Comparison of ENCODE assay signal across 8 cellular contexts in the genomic region with DNA sequence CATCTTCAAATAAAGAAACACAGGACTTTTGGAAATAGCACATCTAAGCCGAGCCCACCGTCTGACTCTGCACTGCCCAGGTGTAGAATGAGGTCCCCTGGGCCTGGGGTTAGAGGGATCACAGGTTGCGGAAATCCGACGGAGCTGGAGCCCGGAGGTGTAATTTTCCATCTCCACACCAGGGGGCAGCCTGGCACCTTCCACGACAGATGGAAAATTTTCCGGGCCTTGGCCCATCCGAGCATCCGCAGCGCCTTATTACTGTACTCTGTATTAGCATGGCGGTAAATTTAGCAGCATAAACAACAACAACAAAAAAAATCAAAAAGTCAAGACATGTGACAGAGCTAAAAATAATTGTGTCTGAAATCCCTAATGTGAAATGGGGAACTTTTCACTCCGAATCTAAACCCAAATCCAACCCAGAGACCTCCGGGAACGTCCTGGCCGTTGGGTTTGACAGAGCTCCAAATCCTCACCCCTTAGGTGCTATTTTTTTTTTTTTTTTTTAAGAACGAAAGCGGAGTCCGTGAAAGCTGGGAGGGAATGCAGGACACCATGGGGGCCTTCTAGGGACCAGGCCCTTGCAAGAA.
DNase-seq lines count a peak whose midpoint lies in the region; TF ChIP-seq lines count a peak whose summit lies in the region.

No MANE protein-coding gene starts in this region.

- H3F3A ChIP-seq in PC-9 (ENCODE audit: insufficient read depth, low read depth): no peaks in the 10 kb centered on the region

- no peak overlapping the region for H3K4me3 Mint-ChIP-seq in activated T-helper 1 cell treated with anti-CD3 and anti-CD28 coated beads, Interleukin-12 subunit alpha, Interleukin-12 subunit beta, Interleukin-2, Interleukin-4 antibody, amounts not matched to agents 30 ng/mL and 10 ng/mL and 1 ng/mL, durations not matched to agents 14 hours and 24 hours and 36 hours

- 29% methylated on average over 19 of the region's 19 CpGs for WGBS in thyroid gland, 2 donors

- H3K4me1 ChIP-seq in PC-9 (replicated peaks; ENCODE audit: insufficient read depth) (no peaks in the 10 kb centered on the region), thyroid gland (no peaks in the 10 kb centered on the region)

- TF ChIP-seq POLR2A in thyroid gland (IDR thresholded peaks at IDR 0.05): no peak

- H4K20me1 ChIP-seq in PC-9 (ENCODE audit: insufficient read depth): no peaks in the 10 kb centered on the region

- peaks cover 12% of the 10 kb centered on the region for H3K4me1 Mint-ChIP-seq in activated T-helper 1 cell treated with anti-CD3 and anti-CD28 coated beads, Interleukin-12 subunit alpha, Interleukin-12 subunit beta, Interleukin-2, Interleukin-4 antibody, amounts not matched to agents 30 ng/mL and 10 ng/mL and 1 ng/mL, durations not matched to agents 14 hours and 24 hours and 36 hours (ENCODE audit: low read depth)

- no peaks in the 10 kb centered on the region for H3K36me3 Mint-ChIP-seq in activated T-helper 1 cell treated with anti-CD3 and anti-CD28 coated beads, Interleukin-12 subunit alpha, Interleukin-12 subunit beta, Interleukin-2, Interleukin-4 antibody, amounts not matched to agents 30 ng/mL and 10 ng/mL and 1 ng/mL, durations not matched to agents 14 hours and 24 hours and 36 hours (ENCODE audit: low read depth)

- no peaks in the 10 kb centered on the region for H3K9me2 ChIP-seq in PC-9 (ENCODE audit: insufficient read depth)

- no peaks in the 10 kb centered on the region for H3K9me3 Mint-ChIP-seq in activated T-helper 1 cell treated with anti-CD3 and anti-CD28 coated beads, Interleukin-12 subunit alpha, Interleukin-12 subunit beta, Interleukin-2, Interleukin-4 antibody, amounts not matched to agents 30 ng/mL and 10 ng/mL and 1 ng/mL, durations not matched to agents 14 hours and 24 hours and 36 hours

- TF ChIP-seq CTCF in PC-9 (conservative IDR thresholded peaks at IDR 0.05) (peak; percentile 97), thyroid gland (IDR thresholded peaks at IDR 0.05) (peak; percentile 80 to 88 (median 86))

- H3K9me3 ChIP-seq in PC-9 (ENCODE audit: insufficient read depth, low read depth): no peaks in the 10 kb centered on the region
- no peaks in the 10 kb centered on the region for H3K9me3 ChIP-seq in thyroid gland

- BruUV-seq in PC-9 (replicated peaks; lab: Mats Ljungman, UMichigan): no TSS peak

- no peak overlapping the region for H3K4me3 ChIP-seq in PC-9
- no peak overlapping the region for H3K4me3 ChIP-seq in thyroid gland (replicated peaks in 1 of 3)

- CTCF ChIA-PET in PC-9 (lab: Charles Lee): interaction anchor here (0.5 to 1.4 kb wide), 4 partner anchors 160 to 246 kb away, joined by 3 to 10 read pairs (median 6); no protein-coding TSS in a partner anchor

- H3K36me3 ChIP-seq in PC-9 (ENCODE audit: low read depth) (no peaks in the 10 kb centered on the region), thyroid gland (no peaks in the 10 kb centered on the region)

- POLR2A ChIA-PET in PC-9 (lab: Charles Lee; ENCODE audit: unreplicated experiment): no interaction called here

- peak; percentile 83 for DNase-seq in DMS 273 (lab: John Stamatoyannopoulos, UW; ENCODE audit: unreplicated experiment)
- DNase-seq in DMS 273 treated with DMSO at 0.1 percent for 48 hours (lab: John Stamatoyannopoulos, UW): no peak
- peak in 45 of 76 experiments; percentile 3 to 66 (median 20) for DNase-seq in HUDEP-2 (lab: John Stamatoyannopoulos, UW; ENCODE audit: unreplicated experiment in 76 of 76)
- DNase-seq in PC-9: peak; percentile 45 to 71
- DNase-seq in activated T-helper 1 cell treated with anti-CD3 and anti-CD28 coated beads, Interleukin-12 subunit alpha, Interleukin-12 subunit beta, Interleukin-2, Interleukin-4 antibody, amounts not matched to agents 30 ng/mL and 10 ng/mL and 1 ng/mL, durations not matched to agents 14 hours and 24 hours and 36 hours (ENCODE audit: low spot score): peak; percentile 34
- peak; percentile 27 for DNase-seq in fibroblast of the conjunctiva (ENCODE audit: low read depth)
- DNase-seq in occipital lobe (lab: John Stamatoyannopoulos, UW): peak; percentile 19
- peak; percentile 67 to 71 for DNase-seq in thyroid gland

- H3K27ac Mint-ChIP-seq in activated T-helper 1 cell treated with anti-CD3 and anti-CD28 coated beads, Interleukin-12 subunit alpha, Interleukin-12 subunit beta, Interleukin-2, Interleukin-4 antibody, amounts not matched to agents 30 ng/mL and 10 ng/mL and 1 ng/mL, durations not matched to agents 14 hours and 24 hours and 36 hours: no peak overlapping the region

- H3K27me3 ChIP-seq in PC-9 (ENCODE audit: insufficient read depth, low read depth) (no peaks in the 10 kb centered on the region), thyroid gland (no peaks in the 10 kb centered on the region)

- H3K4me2 ChIP-seq in PC-9: no peak overlapping the region

- no peak overlapping the region for H2AFZ ChIP-seq in PC-9

- H3K27me3 Mint-ChIP-seq in activated T-helper 1 cell treated with anti-CD3 and anti-CD28 coated beads, Interleukin-12 subunit alpha, Interleukin-12 subunit beta, Interleukin-2, Interleukin-4 antibody, amounts not matched to agents 30 ng/mL and 10 ng/mL and 1 ng/mL, durations not matched to agents 14 hours and 24 hours and 36 hours (ENCODE audit: insufficient read depth): peaks cover 27% of the 10 kb centered on the region

- no peaks in the 10 kb centered on the region for H3K79me2 ChIP-seq in PC-9 (ENCODE audit: low read depth)

- intact Hi-C loops in PC-9 (cut with micrococcal nuclease; ENCODE audit: unreplicated experiment) (loop anchor here (1.0 to 10.0 kb wide), 3 partner anchors 160 to 290 kb away; a partner anchor contains a TSS), thyroid gland (cut with DNase I) (loop anchor here (10.0 kb wide), 2 partner anchors 160 to 240 kb away; no protein-coding TSS in a partner anchor)
- intact Hi-C loops in activated T-helper 1 cell treated with anti-CD3 and anti-CD28 coated beads, Interleukin-12 subunit alpha, Interleukin-12 subunit beta, Interleukin-2, Interleukin-4 antibody, amounts not matched to agents 30 ng/mL and 10 ng/mL and 1 ng/mL, durations not matched to agents 14 hours and 24 hours and 36 hours (cut with micrococcal nuclease): loop anchor here (1.0 to 5.0 kb wide), 8 partner anchors 141 to 502 kb away; a partner anchor contains a TSS

- H3K27ac ChIP-seq in PC-9 (no peak overlapping the region), thyroid gland (no peak overlapping the region)
